In the genomic region with DNA sequence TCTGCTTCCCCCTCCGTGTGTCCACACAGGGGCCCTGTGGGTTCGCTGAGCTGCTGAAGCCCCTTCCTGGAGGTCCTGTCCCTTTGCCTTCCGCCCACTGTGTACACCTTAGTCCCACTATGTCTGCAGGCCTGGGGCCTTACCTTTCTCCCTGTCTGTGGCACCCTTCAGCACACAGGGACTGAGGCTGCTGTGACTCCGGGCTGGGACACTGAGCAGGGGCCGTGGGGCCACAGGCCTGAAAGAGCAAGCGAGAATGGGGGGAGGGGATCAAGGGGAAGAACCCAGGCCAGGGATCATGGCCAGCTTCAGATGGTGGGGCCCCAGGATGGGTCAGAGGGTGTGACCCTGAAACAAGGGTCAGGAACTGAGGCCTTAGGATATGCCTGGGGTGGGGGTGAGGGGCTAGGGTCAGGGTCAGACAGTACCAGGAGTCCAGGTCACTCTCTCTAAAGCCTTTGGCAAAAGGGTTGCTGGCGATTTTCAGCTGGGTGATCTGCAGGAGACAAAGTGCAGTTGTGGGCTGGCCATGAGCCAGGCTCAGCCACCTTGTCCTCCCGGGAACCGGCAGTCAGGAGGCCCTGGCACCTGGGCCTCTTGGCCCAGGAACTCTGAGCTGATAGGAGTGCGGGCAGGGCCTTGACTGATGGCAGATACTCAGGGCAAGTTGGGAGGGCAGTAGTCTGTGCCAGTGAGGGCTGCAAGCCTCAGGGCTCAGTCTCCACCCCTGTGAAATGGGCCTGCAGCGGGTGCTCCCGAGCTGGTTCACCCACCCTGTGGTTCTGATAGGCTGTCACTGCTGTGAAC, we compare ENCODE assay signal across 8 cellular contexts. TPM values are rescaled to one million over a fixed set of nuclear protein-coding genes. Genes with fewer than 3 reads are reported as not detected.
DNase-seq lines count a peak whose midpoint lies in the region; ATAC-seq and TF ChIP-seq lines count a peak whose summit lies in the region.
"Had no signal": no experiment of that assay in that cellular context is flagged by ENCODE, and none has a peak within 500 bp of the region (broad histone marks: within the 10 kb centered on the region; RNA-seq: fewer than 3 reads in every experiment).

No MANE protein-coding gene starts in this region.

- H3K36me3 ChIP-seq in BLaER1 treated with 17β-estradiol and CSF1 and Interleukin-3, amounts not matched to agents 10 nM and 100 nM: no peaks in the 10 kb centered on the region
- no peaks in the 10 kb centered on the region for H3K36me3 ChIP-seq in right lobe of liver
- H3K36me3 ChIP-seq: SJCRH30 had no signal

- peak; percentile 23 to 53 (median 38) for ATAC-seq in right lobe of liver

- H3K4me2 ChIP-seq in BLaER1 treated with 17β-estradiol and CSF1 and Interleukin-3, amounts not matched to agents 10 nM and 100 nM: peak overlapping the region in 5 of 11 experiments; percentile 17 to 87 (median 28); a peak in 6 of 22 replicates

- DNase-seq in RWPE1 (ENCODE audit: low spot score): no peak
- DNase-seq in right lobe of liver: peak; percentile 89 to 96 (median 96)
- DNase-seq in anterior cingulate cortex (lab: John Stamatoyannopoulos, UW): no peak
- DNase-seq in OCI-M2 (lab: John Stamatoyannopoulos, UW; ENCODE audit: unreplicated experiment): no peak
- DNase-seq in A172 (ENCODE audit: low spot score): no peak
- DNase-seq: DMS 273 treated with DMSO at 0.1 percent for 48 hours, SJCRH30 had no signal

- no peak overlapping the region for H3K4me3 ChIP-seq in BLaER1 treated with 17β-estradiol and CSF1 and Interleukin-3, amounts not matched to agents 10 nM and 100 nM
- no peak overlapping the region for H3K4me3 ChIP-seq in right lobe of liver
- H3K4me3 ChIP-seq: SJCRH30 had no signal

- H3K27ac ChIP-seq in BLaER1 treated with 17β-estradiol and CSF1 and Interleukin-3, amounts not matched to agents 10 nM and 100 nM: no peak overlapping the region
- H3K27ac ChIP-seq in RWPE1 (peak overlapping the region; percentile 88; the same call in 1 of the 2 replicates), right lobe of liver (peak overlapping the region in 2 of 3 donors; percentile 69 to 79)
- H3K27ac ChIP-seq: SJCRH30 had no signal

- H4K20me1 ChIP-seq in BLaER1 treated with 17β-estradiol and CSF1 and Interleukin-3, amounts not matched to agents 10 nM and 100 nM: 0 out of 22 replicates have a peak, but pooled peaks cover 0 to 3% (median 0%) of the 10 kb centered on the region in 11 experiments

- 35% methylated on average over 5 of the region's 12 CpGs for WGBS in right lobe of liver (ENCODE audit: insufficient coverage, low coverage, low lambda C conversion rate, missing lambda C conversion rate)

- H3K9ac ChIP-seq in BLaER1 treated with 17β-estradiol and CSF1 and Interleukin-3, amounts not matched to agents 10 nM and 100 nM: peak overlapping the region in 8 of 11 experiments; percentile 8 to 83 (median 40); a peak in 12 of 22 replicates

- TF ChIP-seq CTCF in RWPE1 (conservative IDR thresholded peaks at IDR 0.05; ENCODE audit: low read depth) (no peak), right lobe of liver (IDR thresholded peaks at IDR 0.05) (no peak)

- CTCF ChIA-PET in RWPE1 (lab: Yijun Ruan, JAX): interaction anchor here (0.6 to 0.9 kb wide), 2 partner anchors 31 to 286 kb away, joined by 3 read pairs; no protein-coding TSS in a partner anchor

- POLR2A ChIA-PET in RWPE1 (lab: Yijun Ruan, JAX; ENCODE audit: low non-redundant PET): interaction anchor here (1.1 kb wide), 1 partner anchor 24 kb away, joined by 5 read pairs; no protein-coding TSS in a partner anchor

- peaks cover 10 to 36% (median 28%) of the 10 kb centered on the region in 10 experiments for H3K4me1 ChIP-seq in BLaER1 treated with 17β-estradiol and CSF1 and Interleukin-3, amounts not matched to agents 10 nM and 100 nM
- peaks cover 0 to 31% (median 15%) of the 10 kb centered on the region in 4 donors for H3K4me1 ChIP-seq in right lobe of liver
- H3K4me1 ChIP-seq: SJCRH30 had no signal

- intact Hi-C loops in right lobe of liver (cut with DNase I): no loop called here

- H3K9me3 ChIP-seq in BLaER1 treated with 17β-estradiol and CSF1 and Interleukin-3, amounts not matched to agents 10 nM and 100 nM (replicated peaks in 1 of 11): no peaks in the 10 kb centered on the region
- H3K9me3 ChIP-seq in right lobe of liver: no peaks in the 10 kb centered on the region
- H3K9me3 ChIP-seq: SJCRH30 had no signal

- no peaks in the 10 kb centered on the region for H3K27me3 ChIP-seq in BLaER1 treated with 17β-estradiol and CSF1 and Interleukin-3, amounts not matched to agents 10 nM and 100 nM
- H3K27me3 ChIP-seq in right lobe of liver: no peaks in the 10 kb centered on the region

- TF ChIP-seq POLR2A in right lobe of liver (IDR thresholded peaks at IDR 0.05): no peak

RNA-seq across cellular contexts. Expression of gene NUDT8, which starts 2.6 kb away (rescaled TPM):
- 10 to 100 TPM; 12.7 to 31.4 (median 18.3) TPM for total RNA-seq in right lobe of liver
- 5.3 and 11.9 TPM in 2 replicates for total RNA-seq in A172 (2014; rRNA removed; shearing (Covaris generic))

RNA-seq across cellular contexts. Expression of gene TBX10, which starts 7.2 kb away (rescaled TPM):
- under 1 TPM in 5 of 6 experiments, not detected in 1; 0.24 to 0.49 (median 0.34) TPM for total RNA-seq in right lobe of liver
- total RNA-seq in A172 (2014; rRNA removed; shearing (Covaris generic)): not detected in 2 replicates
- total RNA-seq: SJCRH30 had no signal

RNA-seq across cellular contexts. Expression of gene ACY3, which starts 18.2 kb away (rescaled TPM):
- 10 to 100 TPM in 4 of 6 experiments, 1 to 10 TPM in 2; 6.8 to 17.9 (median 12.4) TPM for total RNA-seq in right lobe of liver
- 0.41 and 0.89 TPM in 2 replicates for total RNA-seq in A172 (2014; rRNA removed; shearing (Covaris generic))

RNA-seq across cellular contexts. Expression of gene NDUFV1, which starts 25.6 kb away (rescaled TPM):
- total RNA-seq in right lobe of liver: 100 to 1,000 TPM; 151 to 214 (median 163) TPM
- total RNA-seq in A172 (2014; rRNA removed; shearing (Covaris generic)): 171 and 199 TPM in 2 replicates

RNA-seq across cellular contexts. Expression of gene ALDH3B2, which starts 42.0 kb away (rescaled TPM):
- not detected for total RNA-seq in right lobe of liver
- total RNA-seq in A172 (2014; rRNA removed; shearing (Covaris generic)): not detected in 2 replicates
- total RNA-seq: SJCRH30 had no signal

Comparison
In these comparisons a context has a peak if more than half of its experiments do, and no peak if none do; other contexts are left out.
1. H3K27ac ChIP-seq: peak in RWPE1 (single experiment) and right lobe of liver (2 of 3); none in BLaER1 treated with 17β-estradiol and CSF1 and Interleukin-3, amounts not matched to agents 10 nM and 100 nM (0 of 11).
2. DNase-seq: peak in right lobe of liver (3 of 3); none in RWPE1 (single experiment), anterior cingulate cortex (0 of 58), OCI-M2 (single experiment) and A172 (single experiment).